ENCODE assay signal across 18 cellular contexts in the genomic region with DNA sequence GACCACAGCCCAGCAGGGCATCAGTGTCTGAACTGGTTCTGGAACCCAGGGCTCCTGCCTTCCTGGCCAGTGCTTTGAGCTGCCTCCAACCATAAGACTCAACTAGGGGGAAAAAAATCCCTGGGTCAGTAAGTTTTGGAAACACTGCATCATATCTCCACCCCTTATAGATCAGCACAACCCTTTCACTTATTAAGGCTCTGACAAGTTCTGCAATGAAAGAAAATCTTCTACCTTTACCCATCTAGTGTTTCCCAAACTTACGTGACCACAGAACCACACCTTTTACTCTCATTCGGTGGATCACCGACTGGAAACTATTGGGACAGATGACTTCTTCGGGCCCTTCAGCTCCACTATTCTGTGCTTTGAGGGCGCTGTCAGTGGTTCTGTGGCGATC.
A peak's percentile ranks its signal among the peaks of the same experiment; 100 is the strongest.
DNase-seq lines count a peak whose midpoint lies in the region; ATAC-seq, FAIRE-seq and TF ChIP-seq lines count a peak whose summit lies in the region.
"Had no signal": no experiment of that assay in that cellular context is flagged by ENCODE, and none has a peak within 500 bp of the region (broad histone marks: within the 10 kb centered on the region; RNA-seq: fewer than 3 reads in every experiment).

No MANE protein-coding gene starts in this region.

- in situ Hi-C loops in K562 (cut with MboI), result no loop called here

- no peak overlapping the region for H3K4me2 ChIP-seq in K562 (ENCODE audit: insufficient read depth, low read length)

- no peaks in the 10 kb centered on the region for H3K79me2 ChIP-seq in K562 (ENCODE audit: control insufficient read depth, insufficient read depth, low read length)

- 14% methylated on average over 6 of the region's 6 CpGs for WGBS in K562 (ENCODE audit: insufficient coverage, low coverage, missing lambda C conversion rate)
- WGBS in esophagus muscularis mucosa, result 96% methylated on average over 6 of the region's 6 CpGs

- ATAC-seq in K562 (no peak), lower lobe of right lung (no peak), HG03108 (IDR thresholded peaks at IDR 0.05; ENCODE audit: unreplicated experiment) (no peak)

- POLR2A ChIA-PET in K562 (lab: Yijun Ruan, JAX), result interaction anchor here (0.8 to 1.1 kb wide), 2 partner anchors 11 to 483 kb away, joined by 3 to 5 read pairs; no protein-coding TSS in a partner anchor

- H3K9me3 ChIP-seq in K562 (replicated peaks; ENCODE audit: control insufficient read depth, insufficient read depth, low read depth, low read length) (no peaks in the 10 kb centered on the region), esophagus muscularis mucosa (no peaks in the 10 kb centered on the region), lower lobe of right lung (no peaks in the 10 kb centered on the region), uterus (no peaks in the 10 kb centered on the region)
- H3K9me3 ChIP-seq: HAP-1 had no signal

- H3K4me3 ChIP-seq in K562, result no peak overlapping the region
- no peak overlapping the region for H3K4me3 ChIP-seq in esophagus muscularis mucosa
- no peak overlapping the region for H3K4me3 ChIP-seq in lower lobe of right lung
- no peak overlapping the region for H3K4me3 ChIP-seq in uterus
- H3K4me3 ChIP-seq: HAP-1 had no signal

- BruUV-seq in K562 (replicated peaks; lab: Mats Ljungman, UMichigan), result no TSS peak

- H3K9me1 ChIP-seq in K562 (ENCODE audit: control insufficient read depth, insufficient read depth, low read length), result no peaks in the 10 kb centered on the region

- H3K27me3 ChIP-seq in K562 (ENCODE audit: control insufficient read depth in 2 of 2, insufficient read depth in 2 of 2, low read length in 2 of 2) (peaks cover 11 to 52% of the 10 kb centered on the region in 2 experiments; a peak in 4 of 5 replicates), esophagus muscularis mucosa (no peaks in the 10 kb centered on the region), lower lobe of right lung (ENCODE audit: low read depth) (no peaks in the 10 kb centered on the region), uterus (no peaks in the 10 kb centered on the region)

- TF ChIP-seq CTCF in K562 (IDR thresholded peaks at IDR 0.05 in 2 of 3, conservative IDR thresholded peaks at IDR 0.05 in 1 of 3; ENCODE audit: insufficient read depth in 2 of 3, low read depth in 1 of 3, low read length in 3 of 3) (no peak), esophagus muscularis mucosa (IDR thresholded peaks at IDR 0.05) (no peak), lower lobe of right lung (IDR thresholded peaks at IDR 0.05) (no peak), uterus (IDR thresholded peaks at IDR 0.05) (no peak)

- peaks cover 8% of the 10 kb centered on the region; the same call in 1 of the 2 replicates for H4K20me1 ChIP-seq in K562 (replicated peaks; ENCODE audit: control insufficient read depth, insufficient read depth, low read length)

- H3K27ac ChIP-seq in K562 (ENCODE audit: extremely low read depth, low read depth, low read length) (no peak overlapping the region), esophagus muscularis mucosa (replicated peaks in 1 of 4) (peak overlapping the region; percentile 52 to 63 (median 57)), lower lobe of right lung (peak overlapping the region; percentile 49), uterus (peak overlapping the region; percentile 44 to 69)

- CTCF ChIA-PET in K562 (lab: Yijun Ruan, JAX; ENCODE audit: low intra/inter-chr PET ratio), result no interaction called here

- TF ChIP-seq EP300 in K562 (IDR thresholded peaks at IDR 0.05; ENCODE audit: low read length) (no peak), esophagus muscularis mucosa (IDR thresholded peaks at IDR 0.05) (no peak)

- H3K4me1 ChIP-seq in K562 (replicated peaks in 1 of 2; ENCODE audit: control insufficient read depth in 2 of 2, insufficient read depth in 2 of 2, low read length in 2 of 2) (no peaks in the 10 kb centered on the region), esophagus muscularis mucosa (peaks cover 0 to 16% (median 15%) of the 10 kb centered on the region in 4 donors), lower lobe of right lung (peaks cover 12% of the 10 kb centered on the region), uterus (no peaks in the 10 kb centered on the region)
- H3K4me1 ChIP-seq: HAP-1 had no signal

- H2AFZ ChIP-seq in K562 (ENCODE audit: low read depth, low read length), result no peak overlapping the region

- FAIRE-seq in K562 (lab: Jason Lieb, UNC), result no peak
- FAIRE-seq: GM12891, H54 had no signal

- no peak overlapping the region for H3K9ac ChIP-seq in K562 (ENCODE audit: insufficient read depth in 1 of 2, low read depth in 2 of 2, low read length in 2 of 2)

- TF ChIP-seq POLR2A in K562 (conservative IDR thresholded peaks at IDR 0.05) (no peak), esophagus muscularis mucosa (IDR thresholded peaks at IDR 0.05; ENCODE audit: low read depth) (no peak), uterus (IDR thresholded peaks at IDR 0.05) (no peak)

- H3K36me3 ChIP-seq in K562 (ENCODE audit: control insufficient read depth, insufficient read depth, low read length) (no peaks in the 10 kb centered on the region), esophagus muscularis mucosa (no peaks in the 10 kb centered on the region), lower lobe of right lung (no peaks in the 10 kb centered on the region), uterus (no peaks in the 10 kb centered on the region)
- H3K36me3 ChIP-seq: HAP-1 had no signal

- DNase-seq in K562 (ENCODE audit: extremely low read depth in 1 of 4, low spot score in 3 of 4) (no peak), esophagus muscularis mucosa (ENCODE audit: extremely low spot score) (no peak), lower lobe of right lung (no peak), uterus (no peak), NCI-H1930 (lab: John Stamatoyannopoulos, UW) (no peak), NCI-H345 (lab: John Stamatoyannopoulos, UW) (no peak)
- DNase-seq: C1 segment of cervical spinal cord; Calu3; CD4-positive, alpha-beta memory T cell; COR-L47; DMS53; DMS79 treated with DMSO at 0.1 percent for 48 hours; GF-D8; GOT3 had no signal

- TF ChIP-seq RAD21 in K562 (CRISPR knock-in tag; conservative IDR thresholded peaks at IDR 0.05 in 1 of 2, IDR thresholded peaks at IDR 0.05 in 1 of 2), result no peak

- intact Hi-C loops in K562 (cut with micrococcal nuclease), result no loop called here
- intact Hi-C loops in esophagus muscularis mucosa (cut with DNase I), result no loop called here
- intact Hi-C loops in lower lobe of right lung (cut with DNase I), result no loop called here
- intact Hi-C loops in uterus (cut with DNase I; ENCODE audit: low total_unique reads), result no loop called here

TF ChIP-seq in K562, 482 proteins besides CTCF, POLR2A, EP300 and RAD21:
- TF ChIP-seq RAD51 (IDR thresholded peaks at IDR 0.05; ENCODE audit: borderline replicate concordance, low read depth) (no peak), RNF219 (CRISPR knock-in tag; IDR thresholded peaks at IDR 0.05) (no peak), ZNF239 (CRISPR knock-in tag; IDR thresholded peaks at IDR 0.05) (peak; percentile 96), RBM25 (IDR thresholded peaks at IDR 0.05; ENCODE audit: low read depth, low read length, severe bottlenecking) (peak; percentile 67), ZNF280B (CRISPR knock-in tag; IDR thresholded peaks at IDR 0.05) (no peak), EHMT2 (IDR thresholded peaks at IDR 0.05) (no peak), RUNX1 (IDR thresholded peaks at IDR 0.05; ENCODE audit: low read depth) (no peak)
